9 cellular contexts compared by ENCODE assay signal in genomic region chrX:151393514-151393913, GRCh38. TPM values are rescaled to one million over a fixed set of nuclear protein-coding genes. Genes with fewer than 3 reads are reported as not detected.
DNase-seq lines count a peak whose midpoint lies in the region; ATAC-seq and TF ChIP-seq lines count a peak whose summit lies in the region.
"Had no signal": no experiment of that assay in that cellular context is flagged by ENCODE, and none has a peak within 500 bp of the region (broad histone marks: within the 10 kb centered on the region; RNA-seq: fewer than 3 reads in every experiment).

No MANE protein-coding gene starts in this region.

- no peaks in the 10 kb centered on the region for H3K36me3 ChIP-seq in PC-3 (ENCODE audit: low read depth, low read length)
- no peaks in the 10 kb centered on the region for H3K36me3 ChIP-seq in mammary epithelial cell (ENCODE audit: insufficient read depth, low read length)

- no TSS peak for BruUV-seq in PC-3 (replicated peaks; lab: Mats Ljungman, UMichigan)
- BruUV-seq in mammary epithelial cell (replicated peaks; lab: Mats Ljungman, UMichigan), result no TSS peak

- DNase-seq in activated CD4-positive, alpha-beta T cell treated with anti-CD3 and anti-CD28 coated beads, Interleukin-2, amount 50 U/mL, for 4 hours, result peak; percentile 55 to 62
- peak; percentile 9 for DNase-seq in naive B cell
- no peak for DNase-seq in PC-3
- no peak for DNase-seq in mammary epithelial cell
- no peak for DNase-seq in cortex of kidney (lab: John Stamatoyannopoulos, UW)

- H3K4me1 Mint-ChIP-seq in naive B cell, result peaks cover 4 to 22% (median 11%) of the 10 kb centered on the region in 3 donors

- 83% methylated on average over 1 of the region's 1 CpG for WGBS in mammary epithelial cell (ENCODE audit: low coverage, missing lambda C conversion rate)

- peaks cover 20% of the 10 kb centered on the region for H3K79me2 ChIP-seq in PC-3 (ENCODE audit: low read length)
- peaks cover 15% of the 10 kb centered on the region for H3K79me2 ChIP-seq in mammary epithelial cell (ENCODE audit: insufficient read depth, low read length)

- in situ Hi-C loops in mammary epithelial cell (cut with MboI; ENCODE audit: low sequenced_read_pairs in 2 of 2), result no loop called here

- H3K4me3 ChIP-seq in PC-3 (ENCODE audit: low read length) (no peak overlapping the region), mammary epithelial cell (replicated peaks in 1 of 3; ENCODE audit: insufficient read depth in 1 of 3, low read depth in 2 of 3, low read length in 3 of 3) (no peak overlapping the region)

- H3K9me2 ChIP-seq in PC-3 (replicated peaks; ENCODE audit: low read length), result no peaks in the 10 kb centered on the region

- H4K20me1 ChIP-seq in PC-3 (ENCODE audit: low read length) (peaks cover under 1% of the 10 kb centered on the region), mammary epithelial cell (ENCODE audit: insufficient read depth, low read length) (no peaks in the 10 kb centered on the region)

- no peaks in the 10 kb centered on the region for H3K36me3 Mint-ChIP-seq in naive B cell

- peaks cover 0 to 3% (median 0%) of the 10 kb centered on the region in 7 donors for H3K9me3 Mint-ChIP-seq in naive B cell
- H3K9me3 Mint-ChIP-seq: dendritic cell treated with granulocyte-macrophage colony-stimulating factor and Interleukin-4, amounts not matched to agents 40 ng/mL and 50 ng/mL, for 4 days had no signal

- intact Hi-C loops in PC-3 (cut with micrococcal nuclease) (no loop called here), mammary epithelial cell (cut with micrococcal nuclease) (no loop called here)

- POLR2A ChIA-PET in PC-3 (lab: Charles Lee; ENCODE audit: unreplicated experiment), result no interaction called here

- no peaks in the 10 kb centered on the region for H3K27me3 ChIP-seq in PC-3 (ENCODE audit: low read length)
- no peaks in the 10 kb centered on the region for H3K27me3 ChIP-seq in mammary epithelial cell (ENCODE audit: insufficient read depth, low read length)

- dilution Hi-C loops in mammary epithelial cell (cut with HindIII; ENCODE audit: low sequenced_read_pairs), result no loop called here

- H3K27ac Mint-ChIP-seq in naive B cell, result peak overlapping the region in 2 of 6 donors; percentile 16 to 59
- H3K27ac Mint-ChIP-seq: dendritic cell treated with granulocyte-macrophage colony-stimulating factor and Interleukin-4, amounts not matched to agents 40 ng/mL and 50 ng/mL, for 4 days had no signal

- H3K4me2 ChIP-seq in PC-3 (ENCODE audit: low read length), result no peak overlapping the region
- no peak overlapping the region for H3K4me2 ChIP-seq in mammary epithelial cell (ENCODE audit: insufficient read depth, low read depth, low read length)

- H3K4me1 ChIP-seq in PC-3 (ENCODE audit: insufficient read depth, low read length) (peaks cover 10% of the 10 kb centered on the region), mammary epithelial cell (ENCODE audit: insufficient read depth, low read length) (no peaks in the 10 kb centered on the region)

- H3K4me3 Mint-ChIP-seq in naive B cell, result peak overlapping the region in 1 of 8 donors; percentile 76
- H3K4me3 Mint-ChIP-seq: dendritic cell treated with granulocyte-macrophage colony-stimulating factor and Interleukin-4, amounts not matched to agents 40 ng/mL and 50 ng/mL, for 4 days had no signal

- H3K9ac ChIP-seq in PC-3 (ENCODE audit: low read length), result no peak overlapping the region
- H3K9ac ChIP-seq in mammary epithelial cell (ENCODE audit: insufficient read depth, low read length), result no peak overlapping the region

- no peaks in the 10 kb centered on the region for H3K9me3 ChIP-seq in PC-3 (ENCODE audit: low read length)
- H3K9me3 ChIP-seq in mammary epithelial cell (replicated peaks; ENCODE audit: insufficient read depth, low read length), result peaks cover 2% of the 10 kb centered on the region

- ATAC-seq in GM18868 (IDR thresholded peaks at IDR 0.05; ENCODE audit: unreplicated experiment) (peak; percentile 39), HG03460 (IDR thresholded peaks at IDR 0.05; ENCODE audit: unreplicated experiment) (peak; percentile 31), naive B cell (ENCODE audit: low read depth in 2 of 2) (peak in 1 of 2 donors; percentile 13), PC-3 (no peak), GM19452 (IDR thresholded peaks at IDR 0.05; ENCODE audit: unreplicated experiment) (no peak)

- TF ChIP-seq CTCF in PC-3 (conservative IDR thresholded peaks at IDR 0.05; ENCODE audit: low read depth, low read length), result no peak
- TF ChIP-seq CTCF in mammary epithelial cell (conservative IDR thresholded peaks at IDR 0.05 in 1 of 2, IDR thresholded peaks at IDR 0.05 in 1 of 2; ENCODE audit: extremely low read depth in 1 of 2, insufficient read depth in 1 of 2, low read depth in 1 of 2, low read length in 2 of 2), result no peak

- CTCF ChIA-PET in PC-3 (lab: Charles Lee), result no interaction called here
- CTCF ChIA-PET in mammary epithelial cell (lab: Charles Lee; ENCODE audit: low non-redundant PET), result no interaction called here

- H2AFZ ChIP-seq in PC-3 (ENCODE audit: low read length), result no peak overlapping the region
- H2AFZ ChIP-seq in mammary epithelial cell (ENCODE audit: low read depth, low read length), result no peak overlapping the region

- H3K27ac ChIP-seq in PC-3 (ENCODE audit: low read length), result no peak overlapping the region
- no peak overlapping the region for H3K27ac ChIP-seq in mammary epithelial cell (ENCODE audit: insufficient read depth, low read depth, low read length)

- no peaks in the 10 kb centered on the region for H3K27me3 Mint-ChIP-seq in naive B cell
- H3K27me3 Mint-ChIP-seq: dendritic cell treated with granulocyte-macrophage colony-stimulating factor and Interleukin-4, amounts not matched to agents 40 ng/mL and 50 ng/mL, for 4 days had no signal

- H3F3A ChIP-seq in PC-3 (ENCODE audit: low read length, unreplicated experiment), result no peaks in the 10 kb centered on the region

RNA-seq across cellular contexts. Expression of gene VMA21, which starts 3.5 kb away (rescaled TPM):
- polyA plus RNA-seq in naive B cell (ENCODE audit: low read depth in 6 of 6) (10 to 100 TPM; 26.7 to 51.1 (median 32.8) TPM), mammary epithelial cell (19.6 TPM)
- total RNA-seq in PC-3 (2014; rRNA removed) (45.4 and 51.4 TPM in 2 replicates), mammary epithelial cell (10 to 100 TPM; 40.5 to 73.3 TPM)
- polyA minus RNA-seq in mammary epithelial cell, result 31.5 TPM

Comparison
In these comparisons a context has a peak if more than half of its experiments do, and no peak if none do; other contexts are left out.
1. ATAC-seq: peak in GM18868 (single experiment) and HG03460 (single experiment); none in PC-3 (single experiment) and GM19452 (single experiment).
2. DNase-seq: peak in activated CD4-positive, alpha-beta T cell treated with anti-CD3 and anti-CD28 coated beads, Interleukin-2, amount 50 U/mL, for 4 hours (2 of 2) and naive B cell (single experiment); none in PC-3 (single experiment), mammary epithelial cell (single experiment) and cortex of kidney (single experiment).